18 cellular contexts compared by ENCODE assay signal in genomic region chr1:6488602-6489382, GRCh38. TPM values are rescaled to one million over a fixed set of nuclear protein-coding genes. Genes with fewer than 3 reads are reported as not detected.
DNase-seq lines count a peak whose midpoint lies in the region; ATAC-seq and TF ChIP-seq lines count a peak whose summit lies in the region.
"Had no signal": no experiment of that assay in that cellular context is flagged by ENCODE, and none has a peak within 500 bp of the region (broad histone marks: within the 10 kb centered on the region; RNA-seq: fewer than 3 reads in every experiment).

No MANE protein-coding gene starts in this region.

- H3K4me1 Mint-ChIP-seq in activated CD4-positive, alpha-beta T cell treated with anti-CD3 and anti-CD28 coated beads, Interleukin-2, amount 10 ng/mL, durations not matched to agents 7 days and 5 days, result peaks cover 22% of the 10 kb centered on the region

- peaks cover 40% of the 10 kb centered on the region; the same call in 1 of the 2 replicates for H3K79me2 ChIP-seq in SK-N-SH (ENCODE audit: insufficient read depth)

- no peak overlapping the region; a peak in 1 of 4 replicates for H3K27ac ChIP-seq in SK-N-SH (ENCODE audit: low read depth in 2 of 2, low read length in 1 of 2)
- peak overlapping the region; percentile 100 for H3K27ac ChIP-seq in RWPE1
- peak overlapping the region; percentile 59 for H3K27ac ChIP-seq in urinary bladder (ENCODE audit: low read depth)

- no peaks in the 10 kb centered on the region for H3K9me3 ChIP-seq in SK-N-SH

- H3K4me2 ChIP-seq in SK-N-SH, result peak overlapping the region; percentile 100

- H2AFZ ChIP-seq in SK-N-SH (ENCODE audit: low read depth), result no peak overlapping the region

- CTCF ChIA-PET in SK-N-SH (lab: Yijun Ruan, JAX) (interaction anchor here (0.6 to 16.2 kb wide), 23 partner anchors 8 to 242 kb away, joined by 3 to 439 read pairs (median 5); partner anchors contain the start of genes NOL9 and TAS1R1), RWPE1 (lab: Yijun Ruan, JAX) (interaction anchor here (0.5 to 1.6 kb wide), 12 partner anchors 8 to 243 kb away, joined by 3 to 11 read pairs (median 4); no protein-coding TSS in a partner anchor)
- CTCF ChIA-PET in activated CD4-positive, alpha-beta T cell treated with anti-CD3 and anti-CD28 coated beads, Interleukin-2, amount 10 ng/mL, durations not matched to agents 7 days and 5 days (lab: Charles Lee), result interaction anchor here (0.6 to 4.3 kb wide), 10 partner anchors 9 to 158 kb away, joined by 3 to 33 read pairs (median 3); no protein-coding TSS in a partner anchor

- intact Hi-C loops in left colon (cut with DNase I, micrococcal nuclease), result loop anchor here in 1 of 2 donors (5.0 kb wide), 1 partner anchor 159 kb away; no protein-coding TSS in a partner anchor

- 81% methylated on average over 7 of the region's 13 CpGs for WGBS in SK-N-SH (ENCODE audit: low lambda C conversion rate)
- 75% methylated on average over 13 of the region's 13 CpGs for WGBS in urinary bladder

- no peaks in the 10 kb centered on the region for H4K20me1 ChIP-seq in SK-N-SH (ENCODE audit: insufficient read depth)

- H3K9me2 ChIP-seq in SK-N-SH, result no peaks in the 10 kb centered on the region

- no peak for TF ChIP-seq EP300 in SK-N-SH (IDR thresholded peaks at IDR 0.05; ENCODE audit: borderline replicate concordance in 1 of 2, low read depth in 1 of 2, low read length in 1 of 2)

- ATAC-seq in SK-N-SH treated with all-trans-retinoic acid at 6 μM for 48 hours (no peak), left colon (peak; percentile 72)
- ATAC-seq: Panc1 had no signal

- no peak for DNase-seq in SK-N-SH
- peak; percentile 92 for DNase-seq in RWPE1 (ENCODE audit: low spot score)
- DNase-seq in left colon, result peak; percentile 78 to 84
- no peak for DNase-seq in activated CD4-positive, alpha-beta T cell treated with anti-CD3 and anti-CD28 coated beads, Interleukin-2, amount 10 ng/mL, durations not matched to agents 7 days and 5 days
- DNase-seq in Ammon's horn (ENCODE audit: low spot score), result no peak
- DNase-seq in NCI-H146 treated with DMSO at 0.1 percent for 48 hours (lab: John Stamatoyannopoulos, UW; ENCODE audit: unreplicated experiment), result no peak
- DNase-seq: ACHN; activated naive CD8-positive, alpha-beta T cell treated with anti-CD3 and anti-CD28 coated beads for 36 hours; Calu3; GOT3; NCI-H1092; stimulated activated CD4-positive, alpha-beta T cell treated with anti-CD3 and anti-CD28 coated beads, Interleukin-2, amount 100 ng/mL, for 24 hours; T-helper 1 cell had no signal

- no peak for TF ChIP-seq CTCF in SK-N-SH (IDR thresholded peaks at IDR 0.05)
- TF ChIP-seq CTCF in RWPE1 (conservative IDR thresholded peaks at IDR 0.05; ENCODE audit: low read depth), result no peak

- TF ChIP-seq RAD21 in SK-N-SH (IDR thresholded peaks at IDR 0.05; ENCODE audit: low read length), result no peak

- H3F3A ChIP-seq in SK-N-SH (replicated peaks; ENCODE audit: insufficient read depth), result peaks cover 21% of the 10 kb centered on the region

- H3K4me3 Mint-ChIP-seq in activated CD4-positive, alpha-beta T cell treated with anti-CD3 and anti-CD28 coated beads, Interleukin-2, amount 10 ng/mL, durations not matched to agents 7 days and 5 days, result no peak overlapping the region
- H3K4me3 Mint-ChIP-seq: activated naive CD8-positive, alpha-beta T cell treated with anti-CD3 and anti-CD28 coated beads for 36 hours had no signal

- H3K9ac ChIP-seq in SK-N-SH, result no peak overlapping the region

- H3K36me3 ChIP-seq in SK-N-SH (replicated peaks in 1 of 2; ENCODE audit: control insufficient read depth in 1 of 2, insufficient read depth in 2 of 2, low read length in 1 of 2) (no peaks in the 10 kb centered on the region), urinary bladder (ENCODE audit: insufficient read depth) (no peaks in the 10 kb centered on the region)

- H3K9me3 Mint-ChIP-seq in activated CD4-positive, alpha-beta T cell treated with anti-CD3 and anti-CD28 coated beads, Interleukin-2, amount 10 ng/mL, durations not matched to agents 7 days and 5 days, result no peaks in the 10 kb centered on the region
- H3K9me3 Mint-ChIP-seq: activated naive CD8-positive, alpha-beta T cell treated with anti-CD3 and anti-CD28 coated beads for 36 hours; IgD-negative memory B cell; type B pancreatic cell had no signal

- H3K4me3 ChIP-seq in SK-N-SH (ENCODE audit: low read depth in 2 of 2, low read length in 1 of 2) (no peak overlapping the region), urinary bladder (ENCODE audit: low read depth, low read length) (no peak overlapping the region)

- H3K27ac Mint-ChIP-seq in activated CD4-positive, alpha-beta T cell treated with anti-CD3 and anti-CD28 coated beads, Interleukin-2, amount 10 ng/mL, durations not matched to agents 7 days and 5 days, result no peak overlapping the region
- H3K27ac Mint-ChIP-seq: activated naive CD8-positive, alpha-beta T cell treated with anti-CD3 and anti-CD28 coated beads for 36 hours; IgD-negative memory B cell; type B pancreatic cell had no signal

- POLR2A ChIA-PET in SK-N-SH (lab: Yijun Ruan, JAX), result interaction anchor here (1.2 to 1.4 kb wide), 2 partner anchors 10 to 33 kb away, joined by 3 read pairs; no protein-coding TSS in a partner anchor
- POLR2A ChIA-PET in RWPE1 (lab: Yijun Ruan, JAX; ENCODE audit: low non-redundant PET), result interaction anchor here (0.6 to 1.0 kb wide), 3 partner anchors 9 to 224 kb away, joined by 3 read pairs; no protein-coding TSS in a partner anchor
- POLR2A ChIA-PET in activated CD4-positive, alpha-beta T cell treated with anti-CD3 and anti-CD28 coated beads, Interleukin-2, amount 10 ng/mL, durations not matched to agents 7 days and 5 days (lab: Charles Lee), result no interaction called here

- no peaks in the 10 kb centered on the region for H3K27me3 ChIP-seq in SK-N-SH (ENCODE audit: insufficient read depth)

- H3K27me3 Mint-ChIP-seq in activated CD4-positive, alpha-beta T cell treated with anti-CD3 and anti-CD28 coated beads, Interleukin-2, amount 10 ng/mL, durations not matched to agents 7 days and 5 days, result peaks cover 21% of the 10 kb centered on the region

- H3K36me3 Mint-ChIP-seq in activated CD4-positive, alpha-beta T cell treated with anti-CD3 and anti-CD28 coated beads, Interleukin-2, amount 10 ng/mL, durations not matched to agents 7 days and 5 days (ENCODE audit: low read depth), result no peaks in the 10 kb centered on the region
- H3K36me3 Mint-ChIP-seq: activated naive CD8-positive, alpha-beta T cell treated with anti-CD3 and anti-CD28 coated beads for 36 hours; IgD-negative memory B cell; type B pancreatic cell had no signal

- H3K4me1 ChIP-seq in SK-N-SH (ENCODE audit: control insufficient read depth in 1 of 2, insufficient read depth in 2 of 2, low read depth in 1 of 2, low read length in 1 of 2), result peaks cover 0 to 51% of the 10 kb centered on the region in 2 experiments; a peak in 1 of 4 replicates
- no peaks in the 10 kb centered on the region for H3K4me1 ChIP-seq in urinary bladder (ENCODE audit: insufficient read depth)

TF ChIP-seq in SK-N-SH, 30 proteins besides CTCF, POLR2A, EP300 and RAD21:
- TF ChIP-seq NRF1 (IDR thresholded peaks at IDR 0.05; ENCODE audit: low read depth, low read length), result no peak
- no peak for TF ChIP-seq RFX5 (IDR thresholded peaks at IDR 0.05; ENCODE audit: low read length)
- TF ChIP-seq CHD2 (IDR thresholded peaks at IDR 0.05; ENCODE audit: low read length, partially characterized antibody), result no peak

TF ChIP-seq in SK-N-SH treated with all-trans-retinoic acid at 6 μM for 48 hours, 23 proteins besides CTCF, POLR2A, EP300 and RAD21 (continues in another document):
- TF ChIP-seq TCF4 (CRISPR knock-in tag; IDR thresholded peaks at IDR 0.05; ENCODE audit: borderline replicate concordance), result no peak
- no peak for TF ChIP-seq OSR1 (CRISPR knock-in tag; IDR thresholded peaks at IDR 0.05)
- TF ChIP-seq PPARA (CRISPR knock-in tag; IDR thresholded peaks at IDR 0.05; ENCODE audit: borderline replicate concordance), result no peak
- no peak for TF ChIP-seq CREB5 (CRISPR knock-in tag; IDR thresholded peaks at IDR 0.05; ENCODE audit: low read depth)
- no peak for TF ChIP-seq ZFP30 (CRISPR knock-in tag; IDR thresholded peaks at IDR 0.05)
- TF ChIP-seq ZC3H10 (CRISPR knock-in tag; IDR thresholded peaks at IDR 0.05), result no peak
- TF ChIP-seq ESRRG (CRISPR knock-in tag; IDR thresholded peaks at IDR 0.05), result no peak

RNA-seq across cellular contexts. Expression of gene PLEKHG5, which starts 2.7 kb away (rescaled TPM):
- polyA plus RNA-seq in SK-N-SH (2012; rRNA removed) (14.7 and 14.9 TPM in 2 replicates), urinary bladder (5.8 TPM)
- polyA plus RNA-seq in SK-N-SH (2012; cell fraction: cytosol; rRNA removed), result 3.4 and 5.7 TPM in 2 replicates
- polyA plus RNA-seq in SK-N-SH (2012; cell fraction: nucleus; rRNA removed), result 86.5 and 98.6 TPM in 2 replicates
- total RNA-seq in left colon (10 to 100 TPM; 14.1 to 22.3 TPM), urinary bladder (9.9 TPM)
- 1 to 10 TPM; 1.3 to 1.8 TPM for total RNA-seq in activated CD4-positive, alpha-beta T cell treated with anti-CD3 and anti-CD28 coated beads, Interleukin-2, amount 10 ng/mL, durations not matched to agents 7 days and 5 days
- polyA plus RNA-seq: IgD-negative memory B cell had no signal

RNA-seq across cellular contexts. Expression of gene TNFRSF25, which starts 22.8 kb away (rescaled TPM):
- polyA plus RNA-seq in SK-N-SH (2012; rRNA removed) (20.8 TPM in 2 replicates), urinary bladder (4.3 TPM)
- polyA plus RNA-seq in SK-N-SH (2012; cell fraction: cytosol; rRNA removed), result 2.6 and 5.2 TPM in 2 replicates
- polyA plus RNA-seq in SK-N-SH (2012; cell fraction: nucleus; rRNA removed), result 170 and 223 TPM in 2 replicates
- total RNA-seq in left colon (10 to 100 TPM; 21.7 to 71.9 TPM), urinary bladder (7.1 TPM)
- total RNA-seq in activated CD4-positive, alpha-beta T cell treated with anti-CD3 and anti-CD28 coated beads, Interleukin-2, amount 10 ng/mL, durations not matched to agents 7 days and 5 days, result 10 to 100 TPM; 88.5 to 92.8 TPM

Comparison
In these comparisons a context has a peak if more than half of its experiments do, and no peak if none do; other contexts are left out.
1. DNase-seq: peak in RWPE1 (single experiment) and left colon (2 of 2); none in SK-N-SH (single experiment), activated CD4-positive, alpha-beta T cell treated with anti-CD3 and anti-CD28 coated beads, Interleukin-2, amount 10 ng/mL, durations not matched to agents 7 days and 5 days (single experiment), Ammon's horn (single experiment) and NCI-H146 treated with DMSO at 0.1 percent for 48 hours (single experiment).
2. H3K27ac ChIP-seq: peak in RWPE1 (single experiment) and urinary bladder (single experiment); none in SK-N-SH (0 of 2).